In genomic region chr16:88618956-88619667, GRCh38 we compare ENCODE assay signal across 18 cellular contexts. TPM values are rescaled to one million over a fixed set of nuclear protein-coding genes. Genes with fewer than 3 reads are reported as not detected.
A peak's percentile ranks its signal among the peaks of the same experiment; 100 is the strongest.
DNase-seq lines count a peak whose midpoint lies in the region; ATAC-seq and TF ChIP-seq lines count a peak whose summit lies in the region.
"Had no signal": no experiment of that assay in that cellular context is flagged by ENCODE, and none has a peak within 500 bp of the region (broad histone marks: within the 10 kb centered on the region; RNA-seq: fewer than 3 reads in every experiment).

No MANE protein-coding gene starts in this region.

- H3K27ac ChIP-seq in KMS-11 (peak overlapping the region; percentile 21; the same call in 1 of the 2 replicates), endodermal cell (ENCODE audit: low read depth, low read length) (no peak overlapping the region), prostate gland (no peak overlapping the region), neuronal stem cell (replicated peaks; ENCODE audit: low read length) (no peak overlapping the region)
- H3K27ac ChIP-seq: SK-N-MC, testis, VCaP had no signal

- H3K23ac ChIP-seq in neuronal stem cell (ENCODE audit: low read depth, low read length, poor library complexity): no peak overlapping the region

- H3K4ac ChIP-seq in neuronal stem cell (ENCODE audit: low read length): no peak overlapping the region

- no peak for ATAC-seq in activated T-cell treated with anti-CD3 and anti-CD28 coated beads, Interleukin-2, amount 50 U/mL, for 4 hours

- no peak overlapping the region for H4K8ac ChIP-seq in neuronal stem cell (ENCODE audit: low read depth, low read length)

- no peaks in the 10 kb centered on the region for H3K9me3 Mint-ChIP-seq in activated T-cell treated with anti-CD3 and anti-CD28 coated beads, Interleukin-2, amount 50 U/mL, for 24 hours
- H3K9me3 Mint-ChIP-seq in activated T-cell treated with anti-CD3 and anti-CD28 coated beads, Interleukin-2, amount 50 U/mL, for 4 hours: no peaks in the 10 kb centered on the region
- no peaks in the 10 kb centered on the region for H3K9me3 Mint-ChIP-seq in endodermal cell
- H3K9me3 Mint-ChIP-seq in progenitor cell of endocrine pancreas (ENCODE audit: low read depth): no peaks in the 10 kb centered on the region
- H3K9me3 Mint-ChIP-seq: dendritic cell treated with granulocyte-macrophage colony-stimulating factor and Interleukin-4, amounts not matched to agents 40 ng/mL and 50 ng/mL, for 4 days had no signal

- TF ChIP-seq POLR2A in prostate gland (IDR thresholded peaks at IDR 0.05): no peak

- DNase-seq in activated T-cell treated with anti-CD3 and anti-CD28 coated beads, Interleukin-2, amount 50 U/mL, for 24 hours: no peak
- no peak for DNase-seq in activated T-cell treated with anti-CD3 and anti-CD28 coated beads, Interleukin-2, amount 50 U/mL, for 4 hours
- no peak for DNase-seq in endodermal cell
- DNase-seq in progenitor cell of endocrine pancreas (ENCODE audit: low spot score, unreplicated experiment): no peak
- DNase-seq in NAMALWA (ENCODE audit: low spot score): no peak
- no peak for DNase-seq in prostate gland (ENCODE audit: low spot score)
- no peak for DNase-seq in neuronal stem cell (ENCODE audit: low spot score)
- DNase-seq: aorta, esophagus squamous epithelium, kidney glomerular epithelial cell, NCI-H1694, NCI-H446 treated with DMSO at 0.1 percent for 48 hours, testis had no signal

- H2AK5ac ChIP-seq in neuronal stem cell (ENCODE audit: low read depth, low read length): no peak overlapping the region

- H3K36me3 Mint-ChIP-seq in activated T-cell treated with anti-CD3 and anti-CD28 coated beads, Interleukin-2, amount 50 U/mL, for 24 hours (ENCODE audit: low read depth): peaks cover 91% of the 10 kb centered on the region
- H3K36me3 Mint-ChIP-seq in activated T-cell treated with anti-CD3 and anti-CD28 coated beads, Interleukin-2, amount 50 U/mL, for 4 hours (ENCODE audit: insufficient read depth): peaks cover 25% of the 10 kb centered on the region
- H3K36me3 Mint-ChIP-seq in endodermal cell (ENCODE audit: low read depth) (peaks cover 41% of the 10 kb centered on the region), progenitor cell of endocrine pancreas (ENCODE audit: insufficient read depth) (peaks cover 5% of the 10 kb centered on the region)

- 0 out of 2 replicates have a peak, but pooled peaks cover 4% of the 10 kb centered on the region for H4K20me1 ChIP-seq in KMS-11 (ENCODE audit: insufficient read depth)

- H3K27me3 ChIP-seq in KMS-11 (ENCODE audit: insufficient read depth, low read depth) (no peaks in the 10 kb centered on the region), endodermal cell (ENCODE audit: control insufficient read depth, insufficient read depth, low read length, poor library complexity, severe bottlenecking) (no peaks in the 10 kb centered on the region), prostate gland (replicated peaks; ENCODE audit: insufficient read depth) (no peaks in the 10 kb centered on the region), neuronal stem cell (ENCODE audit: control insufficient read depth in 3 of 3, insufficient read depth in 3 of 3, low read depth in 1 of 3, low read length in 3 of 3) (no peaks in the 10 kb centered on the region)
- H3K27me3 ChIP-seq: esophagus squamous epithelium, testis had no signal

- peaks cover 40% of the 10 kb centered on the region for H3K4me1 Mint-ChIP-seq in activated T-cell treated with anti-CD3 and anti-CD28 coated beads, Interleukin-2, amount 50 U/mL, for 24 hours (ENCODE audit: low read depth)
- H3K4me1 Mint-ChIP-seq in activated T-cell treated with anti-CD3 and anti-CD28 coated beads, Interleukin-2, amount 50 U/mL, for 4 hours (ENCODE audit: low read depth): peaks cover 32% of the 10 kb centered on the region
- H3K4me1 Mint-ChIP-seq in endodermal cell (peaks cover 39% of the 10 kb centered on the region), progenitor cell of endocrine pancreas (ENCODE audit: low read depth) (peaks cover 36% of the 10 kb centered on the region)

- H3K27me3 Mint-ChIP-seq in activated T-cell treated with anti-CD3 and anti-CD28 coated beads, Interleukin-2, amount 50 U/mL, for 24 hours: no peaks in the 10 kb centered on the region
- no peaks in the 10 kb centered on the region for H3K27me3 Mint-ChIP-seq in activated T-cell treated with anti-CD3 and anti-CD28 coated beads, Interleukin-2, amount 50 U/mL, for 4 hours (ENCODE audit: low read depth)
- no peaks in the 10 kb centered on the region for H3K27me3 Mint-ChIP-seq in endodermal cell (ENCODE audit: insufficient read depth)
- no peaks in the 10 kb centered on the region for H3K27me3 Mint-ChIP-seq in progenitor cell of endocrine pancreas
- H3K27me3 Mint-ChIP-seq: dendritic cell treated with granulocyte-macrophage colony-stimulating factor and Interleukin-4, amounts not matched to agents 40 ng/mL and 50 ng/mL, for 4 days had no signal

- no peak overlapping the region for H3K14ac ChIP-seq in neuronal stem cell (ENCODE audit: low read length)

- H2AFZ ChIP-seq in KMS-11 (ENCODE audit: low read depth): no peak overlapping the region
- H2AFZ ChIP-seq in neuronal stem cell (ENCODE audit: low read length): no peak overlapping the region

- H3K36me3 ChIP-seq in KMS-11 (ENCODE audit: insufficient read depth) (no peaks in the 10 kb centered on the region; the same call in 1 of the 2 replicates), endodermal cell (ENCODE audit: control insufficient read depth, insufficient read depth, low read length) (peaks cover 52% of the 10 kb centered on the region), prostate gland (peaks cover 15 to 20% of the 10 kb centered on the region in 2 donors), neuronal stem cell (replicated peaks in 1 of 2; ENCODE audit: control insufficient read depth in 2 of 2, insufficient read depth in 2 of 2, low read length in 2 of 2) (peaks cover 40 to 84% of the 10 kb centered on the region in 2 donors)

- H3K4me3 Mint-ChIP-seq in activated T-cell treated with anti-CD3 and anti-CD28 coated beads, Interleukin-2, amount 50 U/mL, for 24 hours: no peak overlapping the region
- no peak overlapping the region for H3K4me3 Mint-ChIP-seq in activated T-cell treated with anti-CD3 and anti-CD28 coated beads, Interleukin-2, amount 50 U/mL, for 4 hours
- H3K4me3 Mint-ChIP-seq in endodermal cell (no peak overlapping the region), progenitor cell of endocrine pancreas (ENCODE audit: low read depth) (no peak overlapping the region)
- H3K4me3 Mint-ChIP-seq: dendritic cell treated with granulocyte-macrophage colony-stimulating factor and Interleukin-4, amounts not matched to agents 40 ng/mL and 50 ng/mL, for 4 days had no signal

- H4K91ac ChIP-seq in neuronal stem cell (ENCODE audit: low read depth, low read length, poor library complexity): no peak overlapping the region

- WGBS in endodermal cell (ENCODE audit: insufficient coverage in 1 of 2, insufficient read length in 1 of 2), 2 experiments: 97% methylated on average over 17 to 19 of the region's 19 CpGs
- WGBS in prostate gland: 91% methylated on average over 19 of the region's 19 CpGs
- no CpG with 5 or more reads among the region's 19 CpGs for WGBS in neuronal stem cell (ENCODE audit: extremely low coverage in 2 of 2, insufficient read length in 2 of 2, insufficient replicate concordance in 1 of 2), 2 donors

- H2BK12ac ChIP-seq in neuronal stem cell (ENCODE audit: low read length): no peak overlapping the region

- peaks cover 19% of the 10 kb centered on the region for H3K4me1 ChIP-seq in KMS-11 (ENCODE audit: low read depth, poor library complexity, severe bottlenecking)
- H3K4me1 ChIP-seq in endodermal cell (ENCODE audit: control insufficient read depth, insufficient read depth, low read length): peaks cover 33% of the 10 kb centered on the region
- peaks cover 7% of the 10 kb centered on the region for H3K4me1 ChIP-seq in prostate gland (replicated peaks)
- H3K4me1 ChIP-seq in neuronal stem cell (ENCODE audit: control insufficient read depth in 2 of 2, insufficient read depth in 1 of 2, low read depth in 1 of 2, low read length in 2 of 2): peaks cover 2 to 5% of the 10 kb centered on the region in 2 donors

- H3K79me2 ChIP-seq in KMS-11 (ENCODE audit: insufficient read depth, low read depth): peaks cover 4% of the 10 kb centered on the region; the same call in 1 of the 2 replicates

- H2BK15ac ChIP-seq in neuronal stem cell (ENCODE audit: low read length): no peak overlapping the region

- TF ChIP-seq CTCF in KMS-11 (conservative IDR thresholded peaks at IDR 0.05; ENCODE audit: low read depth, low read length) (no peak), endodermal cell (conservative IDR thresholded peaks at IDR 0.05) (no peak), progenitor cell of endocrine pancreas (IDR thresholded peaks at IDR 0.05; ENCODE audit: unreplicated experiment) (no peak), prostate gland (IDR thresholded peaks at IDR 0.05) (no peak)

- H3K4me2 ChIP-seq in KMS-11: no peak overlapping the region
- H3K4me2 ChIP-seq in neuronal stem cell (ENCODE audit: insufficient read depth, low read length, poor library complexity, severe bottlenecking): no peak overlapping the region

- peak overlapping the region; percentile 69 for H3K27ac Mint-ChIP-seq in activated T-cell treated with anti-CD3 and anti-CD28 coated beads, Interleukin-2, amount 50 U/mL, for 24 hours
- H3K27ac Mint-ChIP-seq in endodermal cell: peak overlapping the region; percentile 85
- H3K27ac Mint-ChIP-seq in progenitor cell of endocrine pancreas: peak overlapping the region; percentile 41

- H2BK120ac ChIP-seq in neuronal stem cell (ENCODE audit: low read depth, low read length): no peak overlapping the region

- intact Hi-C loops in prostate gland (cut with DNase I): no loop called here

- no peak overlapping the region for H3K9ac ChIP-seq in KMS-11
- H3K9ac ChIP-seq in endodermal cell (ENCODE audit: extremely low read depth, low read length, poor library complexity, severe bottlenecking): no peak overlapping the region
- H3K9ac ChIP-seq in neuronal stem cell (ENCODE audit: low read depth, low read length, poor library complexity): no peak overlapping the region

- H2BK5ac ChIP-seq in neuronal stem cell (ENCODE audit: low read length): no peak overlapping the region

- H3K18ac ChIP-seq in neuronal stem cell (ENCODE audit: low read length): no peak overlapping the region

- H3K79me1 ChIP-seq in neuronal stem cell (ENCODE audit: low read depth, low read length): peaks cover 7% of the 10 kb centered on the region

- H3K9me3 ChIP-seq in endodermal cell (ENCODE audit: control insufficient read depth, low read length) (no peaks in the 10 kb centered on the region), prostate gland (no peaks in the 10 kb centered on the region), neuronal stem cell (replicated peaks in 1 of 2; ENCODE audit: control insufficient read depth in 2 of 2, insufficient read depth in 1 of 2, low read depth in 1 of 2, low read length in 2 of 2) (no peaks in the 10 kb centered on the region)
- H3K9me3 ChIP-seq: esophagus squamous epithelium, testis had no signal

- H3K4me3 ChIP-seq in KMS-11 (IDR thresholded peaks at IDR 0.05; ENCODE audit: insufficient read depth, low read depth, low read length) (no peak overlapping the region), endodermal cell (ENCODE audit: low read length) (no peak overlapping the region), prostate gland (no peak overlapping the region), neuronal stem cell (ENCODE audit: low read length in 2 of 2) (no peak overlapping the region)
- H3K4me3 ChIP-seq: esophagus squamous epithelium, SK-N-MC, testis had no signal

RNA-seq across cellular contexts. Expression of gene IL17C, which starts 19.3 kb away (rescaled TPM):
- total RNA-seq in activated T-cell treated with anti-CD3 and anti-CD28 coated beads, Interleukin-2, amount 50 U/mL, for 4 hours: not detected
- not detected for total RNA-seq in endodermal cell
- polyA plus RNA-seq in endodermal cell (2013, experiment 1 of 2): not detected
- polyA plus RNA-seq in endodermal cell (2013, experiment 2 of 2): not detected
- 0.29 TPM in 2 replicates for total RNA-seq in progenitor cell of endocrine pancreas
- under 1 TPM in 1 of 2 donors, not detected in 1; 0.97 TPM for total RNA-seq in prostate gland
- polyA plus RNA-seq in neuronal stem cell (2013, experiment 1 of 2): 0.06 TPM
- polyA plus RNA-seq in neuronal stem cell (2013, experiment 2 of 2): 0.08 TPM
- total RNA-seq: aorta, posterior vena cava had no signal
- polyA plus RNA-seq: aorta had no signal

RNA-seq across cellular contexts. Expression of gene CYBA, which starts 31.7 kb away (rescaled TPM):
- 100 to 1,000 TPM; 110 to 147 (median 117) TPM for total RNA-seq in activated T-cell treated with anti-CD3 and anti-CD28 coated beads, Interleukin-2, amount 50 U/mL, for 4 hours
- total RNA-seq in endodermal cell (100 to 1,000 TPM; 188 to 220 TPM), progenitor cell of endocrine pancreas (111 and 112 TPM in 2 replicates), prostate gland (100 to 1,000 TPM in 1 of 2 donors, 10 to 100 TPM in 1; 86.0 to 155 TPM)
- polyA plus RNA-seq in endodermal cell (2013, experiment 1 of 2): 63.0 TPM
- polyA plus RNA-seq in endodermal cell (2013, experiment 2 of 2): 54.6 TPM
- polyA plus RNA-seq in neuronal stem cell (2013, experiment 1 of 2): 74.4 TPM
- polyA plus RNA-seq in neuronal stem cell (2013, experiment 2 of 2): 71.9 TPM

RNA-seq across cellular contexts. Expression of gene MVD, which starts 43.8 kb away (rescaled TPM):
- 10 to 100 TPM; 39.0 to 49.2 (median 44.4) TPM for total RNA-seq in activated T-cell treated with anti-CD3 and anti-CD28 coated beads, Interleukin-2, amount 50 U/mL, for 4 hours
- total RNA-seq in endodermal cell (10 to 100 TPM; 79.8 to 81.4 TPM), progenitor cell of endocrine pancreas (78.1 and 78.5 TPM in 2 replicates), prostate gland (10 to 100 TPM; 34.7 to 40.0 TPM)
- polyA plus RNA-seq in endodermal cell (2013, experiment 1 of 2): 111 TPM
- polyA plus RNA-seq in endodermal cell (2013, experiment 2 of 2): 106 TPM
- 50.0 TPM for polyA plus RNA-seq in neuronal stem cell (2013, experiment 1 of 2)
- 51.3 TPM for polyA plus RNA-seq in neuronal stem cell (2013, experiment 2 of 2)

RNA-seq across cellular contexts. Expression of gene ZC3H18, which starts 48.9 kb away (rescaled TPM):
- total RNA-seq in activated T-cell treated with anti-CD3 and anti-CD28 coated beads, Interleukin-2, amount 50 U/mL, for 4 hours: 100 to 1,000 TPM; 117 to 122 (median 118) TPM
- 10 to 100 TPM; 75.4 to 76.6 TPM for total RNA-seq in endodermal cell
- 68.2 TPM for polyA plus RNA-seq in endodermal cell (2013, experiment 1 of 2)
- polyA plus RNA-seq in endodermal cell (2013, experiment 2 of 2): 57.8 TPM
- total RNA-seq in progenitor cell of endocrine pancreas: 67.5 and 70.7 TPM in 2 replicates
- 10 to 100 TPM; 26.7 to 50.7 TPM for total RNA-seq in prostate gland
- polyA plus RNA-seq in neuronal stem cell (2013, experiment 1 of 2): 48.7 TPM
- polyA plus RNA-seq in neuronal stem cell (2013, experiment 2 of 2): 49.9 TPM
